In the genomic region with DNA sequence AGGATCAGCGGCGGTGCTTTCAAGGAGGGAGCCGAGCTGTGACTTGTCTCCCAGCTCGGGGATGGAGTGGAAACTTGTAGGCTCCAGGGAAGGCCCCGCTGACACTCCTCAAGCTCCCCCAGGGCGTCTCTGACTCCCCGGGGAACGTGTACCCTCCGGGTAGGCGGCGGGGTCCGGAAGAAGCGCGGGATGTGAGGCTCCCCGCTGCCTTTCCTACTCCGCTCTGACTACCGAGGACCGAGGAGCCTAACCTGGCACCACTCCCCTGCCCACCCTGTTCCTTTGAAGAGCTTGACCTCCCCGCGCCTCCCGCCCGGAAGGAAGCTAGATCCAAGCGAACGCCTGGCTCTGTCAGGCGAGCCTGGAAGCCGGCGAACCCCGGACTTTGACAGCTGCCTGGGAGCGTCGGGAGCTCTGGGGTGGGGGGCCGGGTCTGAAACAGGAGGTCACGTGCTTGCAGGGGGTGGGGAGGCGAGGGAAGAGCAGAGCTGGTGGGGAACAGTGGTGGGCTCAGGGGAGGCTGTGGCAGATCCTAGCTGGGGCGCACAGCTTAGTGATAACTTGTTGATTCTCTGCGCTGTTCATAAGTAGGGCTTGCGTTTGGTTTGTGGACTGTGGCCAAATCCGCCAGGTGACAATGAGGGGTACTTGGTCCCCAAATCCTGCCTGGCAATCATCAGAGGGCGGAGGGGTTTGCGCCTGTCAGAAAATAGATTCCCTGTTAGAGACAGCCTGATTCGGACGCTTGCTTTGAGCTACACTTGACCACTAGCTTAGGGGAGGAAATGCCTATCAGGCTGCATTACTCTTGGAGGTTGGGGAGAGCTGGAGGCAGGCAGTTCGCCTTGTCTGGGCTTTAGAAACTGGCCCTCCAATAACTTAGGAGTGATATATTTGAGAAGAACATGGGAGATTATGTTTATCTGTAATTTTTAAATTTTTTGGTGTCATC, we compare ENCODE assay signal across 8 cellular contexts. TPM values are rescaled to one million over a fixed set of nuclear protein-coding genes. Genes with fewer than 3 reads are reported as not detected.
DNase-seq lines count a peak whose midpoint lies in the region; ATAC-seq and TF ChIP-seq lines count a peak whose summit lies in the region.

No MANE protein-coding gene starts in this region.

- in situ Hi-C loops in GM13977 (cut with MboI; ENCODE audit: low pct_unique_long_range_greater_than_20kb, low sequenced_read_pairs, unreplicated experiment) = no loop called here
- in situ Hi-C loops in gastrocnemius medialis (cut with MboI; ENCODE audit: low sequenced_read_pairs in 4 of 4) = loop anchor here (10.0 to 25.0 kb wide), 4 partner anchors 511 to 929 kb away; no protein-coding TSS in a partner anchor

- H3K9me3 Mint-ChIP-seq in T-helper 2 cell treated with Interferon-gamma antibody and Interleukin-4, amounts not matched to agents 5 μg/mL and 100 μg/mL, for 36 hours = no peaks in the 10 kb centered on the region

- TF ChIP-seq POLR2A in gastrocnemius medialis (IDR thresholded peaks at IDR 0.05) = no peak

- no peaks in the 10 kb centered on the region for H3K36me3 Mint-ChIP-seq in T-helper 2 cell treated with Interferon-gamma antibody and Interleukin-4, amounts not matched to agents 5 μg/mL and 100 μg/mL, for 36 hours (ENCODE audit: low read depth)

- no peak overlapping the region for H3K27ac ChIP-seq in right cardiac atrium (ENCODE audit: low read length)
- peak overlapping the region in 1 of 4 donors; percentile 12 for H3K27ac ChIP-seq in gastrocnemius medialis

- H3K4me3 ChIP-seq in NT2/D1 (ENCODE audit: insufficient read length, low read depth) (peak overlapping the region; percentile 70), right cardiac atrium (ENCODE audit: low read length) (peak overlapping the region; percentile 54), gastrocnemius medialis (peak overlapping the region; percentile 57 to 67 (median 60))

- peak overlapping the region; percentile 75 for H3K9ac ChIP-seq in NT2/D1 (ENCODE audit: insufficient read length, low read depth)

- no peaks in the 10 kb centered on the region for H3K9me3 ChIP-seq in NT2/D1 (ENCODE audit: insufficient read depth, low read length)
- no peaks in the 10 kb centered on the region for H3K9me3 ChIP-seq in right cardiac atrium (ENCODE audit: control insufficient read depth, low read length)
- H3K9me3 ChIP-seq in gastrocnemius medialis = no peaks in the 10 kb centered on the region

- H3K27ac Mint-ChIP-seq in T-helper 2 cell treated with Interferon-gamma antibody and Interleukin-4, amounts not matched to agents 5 μg/mL and 100 μg/mL, for 36 hours = no peak overlapping the region

- peaks cover 27% of the 10 kb centered on the region for H3K27me3 ChIP-seq in NT2/D1 (ENCODE audit: insufficient read depth, insufficient read length)
- no peaks in the 10 kb centered on the region for H3K27me3 ChIP-seq in right cardiac atrium (ENCODE audit: control insufficient read depth, insufficient read depth)
- peaks cover 0 to 9% (median 0%) of the 10 kb centered on the region in 3 donors for H3K27me3 ChIP-seq in gastrocnemius medialis

- peak; percentile 44 to 53 for ATAC-seq in right cardiac atrium
- ATAC-seq in gastrocnemius medialis = no peak

- DNase-seq in GM13977 (ENCODE audit: low spot score) (peak; percentile 19), NT2/D1 (ENCODE audit: low read depth, low spot score) (no peak), right cardiac atrium (peak; percentile 48 to 83 (median 76)), gastrocnemius medialis (peak in 1 of 2 donors; percentile 12), NCI-H510A (lab: John Stamatoyannopoulos, UW) (no peak), cerebellum (ENCODE audit: low spot score) (no peak)
- DNase-seq in stimulated activated CD4-positive, alpha-beta T cell treated with anti-CD3 and anti-CD28 coated beads, Interleukin-15, amount 100 ng/mL, for 24 hours = no peak
- no peak for DNase-seq in T-helper 2 cell treated with Interferon-gamma antibody and Interleukin-4, amounts not matched to agents 5 μg/mL and 100 μg/mL, for 36 hours (ENCODE audit: low spot score)

- H3K4me1 Mint-ChIP-seq in T-helper 2 cell treated with Interferon-gamma antibody and Interleukin-4, amounts not matched to agents 5 μg/mL and 100 μg/mL, for 36 hours (ENCODE audit: low read depth) = no peaks in the 10 kb centered on the region

- H3K36me3 ChIP-seq in NT2/D1 (ENCODE audit: insufficient read depth, insufficient read length, low read length) = no peaks in the 10 kb centered on the region
- no peaks in the 10 kb centered on the region for H3K36me3 ChIP-seq in gastrocnemius medialis

- 3% methylated on average over 42 of the region's 42 CpGs for WGBS in right cardiac atrium

- peaks cover 47% of the 10 kb centered on the region for H3K27me3 Mint-ChIP-seq in T-helper 2 cell treated with Interferon-gamma antibody and Interleukin-4, amounts not matched to agents 5 μg/mL and 100 μg/mL, for 36 hours (ENCODE audit: low read depth)

- TF ChIP-seq CTCF in GM13977 (IDR thresholded peaks at IDR 0.05; ENCODE audit: extremely low read depth, insufficient read depth, missing control alignments) (no peak), gastrocnemius medialis (IDR thresholded peaks at IDR 0.05 in 4 of 5, conservative IDR thresholded peaks at IDR 0.05 in 1 of 5) (no peak)

- peaks cover 3% of the 10 kb centered on the region for H3K4me1 ChIP-seq in NT2/D1 (ENCODE audit: insufficient read depth, insufficient read length)
- peaks cover 2% of the 10 kb centered on the region for H3K4me1 ChIP-seq in right cardiac atrium (ENCODE audit: control insufficient read depth, insufficient read depth, low read length)
- peaks cover 0 to 5% of the 10 kb centered on the region in 2 donors for H3K4me1 ChIP-seq in gastrocnemius medialis

- H3K4me3 Mint-ChIP-seq in T-helper 2 cell treated with Interferon-gamma antibody and Interleukin-4, amounts not matched to agents 5 μg/mL and 100 μg/mL, for 36 hours = no peak overlapping the region

- intact Hi-C loops in right cardiac atrium (cut with DNase I) (loop anchor here in 3 of 4 donors (5.0 to 10.0 kb wide), 5 partner anchors 351 to 926 kb away; no protein-coding TSS in a partner anchor), gastrocnemius medialis (cut with DNase I; ENCODE audit: low total_unique reads) (loop anchor here (2.0 to 10.0 kb wide), 4 partner anchors 151 to 926 kb away; no protein-coding TSS in a partner anchor)

RNA-seq across cellular contexts. Expression of a gene that starts 1.2 kb away (rescaled TPM):
- total RNA-seq in right cardiac atrium = 10 to 100 TPM; 19.3 to 31.5 (median 26.2) TPM
- 3.7 TPM for polyA plus RNA-seq in right cardiac atrium
- total RNA-seq in gastrocnemius medialis = 1 to 10 TPM; 1.1 to 4.9 (median 4.0) TPM
- 26.9 TPM for total RNA-seq in cerebellum

Comparison
In these comparisons a context has a peak if more than half of its experiments do, and no peak if none do; other contexts are left out.
1. DNase-seq: peak in GM13977 (single experiment) and right cardiac atrium (3 of 3); none in NT2/D1 (single experiment), NCI-H510A (single experiment), cerebellum (single experiment), stimulated activated CD4-positive, alpha-beta T cell treated with anti-CD3 and anti-CD28 coated beads, Interleukin-15, amount 100 ng/mL, for 24 hours (single experiment) and T-helper 2 cell treated with Interferon-gamma antibody and Interleukin-4, amounts not matched to agents 5 μg/mL and 100 μg/mL, for 36 hours (single experiment).
2. ATAC-seq: peak in right cardiac atrium (2 of 2); none in gastrocnemius medialis (0 of 2).
3. Peak in every context shown above with its lines, with median percentiles within 50 percentile points of each other: H3K4me3 ChIP-seq.